ENCODE assay signal across 14 cellular contexts in genomic region chr6:129685640-129686031, GRCh38. TPM values are rescaled to one million over a fixed set of nuclear protein-coding genes. Genes with fewer than 3 reads are reported as not detected.
DNase-seq lines count a peak whose midpoint lies in the region; ATAC-seq and TF ChIP-seq lines count a peak whose summit lies in the region.
"Had no signal": no experiment of that assay in that cellular context is flagged by ENCODE, and none has a peak within 500 bp of the region (broad histone marks: within the 10 kb centered on the region; RNA-seq: fewer than 3 reads in every experiment).

No MANE protein-coding gene starts in this region.

- peaks cover 7% of the 10 kb centered on the region for H3K27me3 Mint-ChIP-seq in endothelial cell (ENCODE audit: unreplicated experiment)
- H3K27me3 Mint-ChIP-seq: activated CD4-positive, alpha-beta T cell treated with anti-CD3 and anti-CD28 coated beads for 36 hours; activated naive CD8-positive, alpha-beta T cell treated with anti-CD3 and anti-CD28 coated beads, Interleukin-2, amount 50 U/mL, for 24 hours; naive B cell had no signal

- DNase-seq in SK-N-SH = no peak
- peak; percentile 90 for DNase-seq in MV-4-11 (lab: John Stamatoyannopoulos, UW)
- no peak for DNase-seq in endothelial cell (ENCODE audit: low spot score)
- DNase-seq in activated CD8-positive, alpha-beta memory T cell treated with anti-CD3 and anti-CD28 coated beads, Interleukin-2, amount 50 U/mL, for 4 hours = no peak
- no peak for DNase-seq in stimulated activated naive CD4-positive, alpha-beta T cell treated with Interleukin-2 at 50 U/mL for 16 hours (lab: John Stamatoyannopoulos, UW)
- DNase-seq in NCI-H1436 (lab: John Stamatoyannopoulos, UW) = no peak
- DNase-seq: 8988T; activated CD4-positive, alpha-beta T cell treated with anti-CD3 and anti-CD28 coated beads for 36 hours; activated naive CD8-positive, alpha-beta T cell treated with anti-CD3 and anti-CD28 coated beads, Interleukin-2, amount 50 U/mL, for 24 hours; DMS53; naive B cell; stimulated activated CD4-positive, alpha-beta T cell treated with anti-CD3 and anti-CD28 coated beads, Interleukin-2, amount 100 ng/mL, for 24 hours had no signal

- no peaks in the 10 kb centered on the region for H4K20me1 ChIP-seq in SK-N-SH (ENCODE audit: insufficient read depth)

- peaks cover 32% of the 10 kb centered on the region for H3K36me3 Mint-ChIP-seq in endothelial cell (ENCODE audit: low read depth, unreplicated experiment)
- H3K36me3 Mint-ChIP-seq: naive B cell had no signal

- H3K9me3 ChIP-seq in SK-N-SH = no peaks in the 10 kb centered on the region

- CTCF ChIA-PET in SK-N-SH (lab: Yijun Ruan, JAX) = interaction anchor here (0.6 kb wide), 1 partner anchor 20 kb away, joined by 3 read pairs; no protein-coding TSS in a partner anchor

- peaks cover 73% of the 10 kb centered on the region for H3K4me1 Mint-ChIP-seq in endothelial cell (ENCODE audit: unreplicated experiment)

- H3K4me3 ChIP-seq in SK-N-SH (ENCODE audit: low read depth in 2 of 2, low read length in 1 of 2) (no peak overlapping the region), skin epidermis (no peak overlapping the region)

- peaks cover 0 to 77% of the 10 kb centered on the region in 2 experiments for H3K4me1 ChIP-seq in SK-N-SH (ENCODE audit: control insufficient read depth in 1 of 2, insufficient read depth in 2 of 2, low read depth in 1 of 2, low read length in 1 of 2)

- POLR2A ChIA-PET in SK-N-SH (lab: Yijun Ruan, JAX) = no interaction called here

- no peak for ATAC-seq in SK-N-SH treated with all-trans-retinoic acid at 6 μM for 48 hours
- ATAC-seq: activated CD4-positive, alpha-beta T cell treated with anti-CD3 and anti-CD28 coated beads for 36 hours; activated naive CD8-positive, alpha-beta T cell treated with anti-CD3 and anti-CD28 coated beads, Interleukin-2, amount 50 U/mL, for 24 hours had no signal

- H3K4me3 Mint-ChIP-seq in endothelial cell (ENCODE audit: unreplicated experiment) = no peak overlapping the region
- H3K4me3 Mint-ChIP-seq: activated CD4-positive, alpha-beta T cell treated with anti-CD3 and anti-CD28 coated beads for 36 hours; activated naive CD8-positive, alpha-beta T cell treated with anti-CD3 and anti-CD28 coated beads, Interleukin-2, amount 50 U/mL, for 24 hours had no signal

- H3K27ac ChIP-seq in SK-N-SH (ENCODE audit: low read depth in 2 of 2, low read length in 1 of 2) = peak overlapping the region; percentile 26 to 99; a peak in 3 of 4 replicates
- peak overlapping the region in 20 of 21 experiments; percentile 3 to 94 (median 64) for H3K27ac ChIP-seq in skin epidermis

- no peaks in the 10 kb centered on the region for H3K9me3 Mint-ChIP-seq in endothelial cell (ENCODE audit: unreplicated experiment)
- H3K9me3 Mint-ChIP-seq: activated naive CD8-positive, alpha-beta T cell treated with anti-CD3 and anti-CD28 coated beads, Interleukin-2, amount 50 U/mL, for 24 hours; naive B cell had no signal

- no peaks in the 10 kb centered on the region for H3K9me2 ChIP-seq in SK-N-SH

- H3K79me2 ChIP-seq in SK-N-SH (ENCODE audit: insufficient read depth) = peaks cover 91% of the 10 kb centered on the region

- TF ChIP-seq CTCF in SK-N-SH (IDR thresholded peaks at IDR 0.05) = no peak
- no peak for TF ChIP-seq CTCF in endothelial cell (IDR thresholded peaks at IDR 0.05; ENCODE audit: unreplicated experiment)

- no peak overlapping the region for H2AFZ ChIP-seq in SK-N-SH (ENCODE audit: low read depth)

- no peak for TF ChIP-seq RAD21 in SK-N-SH (IDR thresholded peaks at IDR 0.05; ENCODE audit: low read length)

- H3K4me2 ChIP-seq in SK-N-SH = peak overlapping the region; percentile 39; the same call in 1 of the 2 replicates

- H3K27ac Mint-ChIP-seq in endothelial cell (ENCODE audit: unreplicated experiment) = peak overlapping the region; percentile 86
- H3K27ac Mint-ChIP-seq: activated CD4-positive, alpha-beta T cell treated with anti-CD3 and anti-CD28 coated beads for 36 hours had no signal

- TF ChIP-seq EP300 in SK-N-SH (IDR thresholded peaks at IDR 0.05; ENCODE audit: borderline replicate concordance in 1 of 2, low read depth in 1 of 2, low read length in 1 of 2) = no peak

- H3K27me3 ChIP-seq in SK-N-SH (ENCODE audit: insufficient read depth) = no peaks in the 10 kb centered on the region

- 87% methylated on average over 5 of the region's 5 CpGs for WGBS in SK-N-SH (ENCODE audit: low lambda C conversion rate)

- H3K36me3 ChIP-seq in SK-N-SH (replicated peaks in 1 of 2; ENCODE audit: control insufficient read depth in 1 of 2, insufficient read depth in 2 of 2, low read length in 1 of 2) = peaks cover 0 to 30% of the 10 kb centered on the region in 2 experiments

- no peak overlapping the region for H3K9ac ChIP-seq in SK-N-SH

- peaks cover 60% of the 10 kb centered on the region for H3F3A ChIP-seq in SK-N-SH (replicated peaks; ENCODE audit: insufficient read depth)

TF ChIP-seq in SK-N-SH, 30 proteins besides CTCF, POLR2A, EP300 and RAD21 (continues in another document):
- TF ChIP-seq ZBTB33 (IDR thresholded peaks at IDR 0.05; ENCODE audit: borderline replicate concordance, low read depth) (no peak), TEAD4 (IDR thresholded peaks at IDR 0.05; ENCODE audit: borderline replicate concordance, insufficient read depth) (no peak), ELF1 (IDR thresholded peaks at IDR 0.05) (no peak), GABPA (IDR thresholded peaks at IDR 0.05; ENCODE audit: low read depth) (no peak), EZH2phosphoT487 (IDR thresholded peaks at IDR 0.05; ENCODE audit: borderline replicate concordance, low read depth) (no peak)

TF ChIP-seq in SK-N-SH treated with all-trans-retinoic acid at 6 μM for 48 hours, 23 proteins besides CTCF, POLR2A, EP300 and RAD21:
- TF ChIP-seq ZNF565 (CRISPR knock-in tag; conservative IDR thresholded peaks at IDR 0.05; ENCODE audit: low read depth) = no peak
- no peak for TF ChIP-seq ESRRG (CRISPR knock-in tag; IDR thresholded peaks at IDR 0.05)
- TF ChIP-seq OSR1 (CRISPR knock-in tag; IDR thresholded peaks at IDR 0.05) = no peak
- TF ChIP-seq PPARA (CRISPR knock-in tag; IDR thresholded peaks at IDR 0.05; ENCODE audit: borderline replicate concordance) = no peak
- TF ChIP-seq CSRNP3 (CRISPR knock-in tag; IDR thresholded peaks at IDR 0.05) = no peak

RNA-seq across cellular contexts. Expression of gene ARHGAP18, which starts 24.3 kb away (rescaled TPM):
- polyA plus RNA-seq in SK-N-SH (2012; rRNA removed) = 25.0 and 32.8 TPM in 2 replicates
- 38.9 and 45.2 TPM in 2 replicates for polyA plus RNA-seq in SK-N-SH (2012; cell fraction: cytosol; rRNA removed)
- polyA plus RNA-seq in SK-N-SH (2012; cell fraction: nucleus; rRNA removed) = 10.2 and 20.0 TPM in 2 replicates
- 102 TPM for total RNA-seq in endothelial cell (ENCODE audit: unreplicated experiment)
